In genomic region chr10:103966671-103967432, GRCh38 we compare ENCODE assay signal across 8 cellular contexts. TPM values are rescaled to one million over a fixed set of nuclear protein-coding genes. Genes with fewer than 3 reads are reported as not detected.
A peak's percentile ranks its signal among the peaks of the same experiment; 100 is the strongest.
DNase-seq lines count a peak whose midpoint lies in the region; ATAC-seq and TF ChIP-seq lines count a peak whose summit lies in the region.

SLK (plus strand) TSS chr10:103967140; CDS start chr10:103967746, 606 bp downstream.

- no peaks in the 10 kb centered on the region for H3K36me3 ChIP-seq in right lobe of liver

- ATAC-seq in GM19035 (IDR thresholded peaks at IDR 0.05; ENCODE audit: unreplicated experiment) = peak; percentile 81
- ATAC-seq in HG03280 (IDR thresholded peaks at IDR 0.05; ENCODE audit: unreplicated experiment) = peak; percentile 88
- ATAC-seq in right lobe of liver = peak; percentile 94 to 99 (median 98)

- TF ChIP-seq CTCF in right lobe of liver (IDR thresholded peaks at IDR 0.05) = no peak

- intact Hi-C loops in right lobe of liver (cut with DNase I) = no loop called here

- H3K4me3 ChIP-seq in right lobe of liver = peak within 1 kb of the TSS; percentile 81 to 84 (median 82)

- peak; percentile 95 for TF ChIP-seq POLR2A in right lobe of liver (IDR thresholded peaks at IDR 0.05)

- DNase-seq in Ammon's horn (ENCODE audit: low spot score) (peak; percentile 90), NCI-H748 treated with DMSO at 0.1 percent for 48 hours (lab: John Stamatoyannopoulos, UW) (peak; percentile 19), dermis microvascular lymphatic vessel endothelial cell (ENCODE audit: low read depth in 2 of 2) (peak; percentile 69 to 89), right lobe of liver (peak; percentile 87 to 91 (median 91))
- DNase-seq in activated CD4-positive, alpha-beta T cell treated with anti-CD3 and anti-CD28 coated beads, Interleukin-2, amount 50 U/mL, for 48 hours = peak; percentile 76 to 81
- peak; percentile 81 for DNase-seq in stimulated activated CD4-positive, alpha-beta T cell treated with anti-CD3 and anti-CD28 coated beads, Interleukin-4, amount 100 ng/mL, for 24 hours

- no peaks in the 10 kb centered on the region for H3K27me3 ChIP-seq in right lobe of liver

- no CpG with 5 or more reads among the region's 90 CpGs for WGBS in right lobe of liver (ENCODE audit: insufficient coverage, low coverage, low lambda C conversion rate, missing lambda C conversion rate)

- H3K9me3 ChIP-seq in right lobe of liver = no peaks in the 10 kb centered on the region

- H3K27ac ChIP-seq in right lobe of liver = peak within 1 kb of the TSS; percentile 91 to 94 (median 94)

- H3K4me1 ChIP-seq in right lobe of liver = peaks cover 0 to 19% (median 0%) of the 10 kb centered on the region in 4 donors

RNA-seq across cellular contexts. Expression of gene SLK, which starts in this region (rescaled TPM):
- total RNA-seq in dermis microvascular lymphatic vessel endothelial cell (39.3 and 44.5 TPM in 2 replicates), right lobe of liver (10 to 100 TPM in 5 of 6 experiments, 1 to 10 TPM in 1; 7.9 to 16.3 (median 13.0) TPM)

Comparison
In these comparisons a context has a peak if more than half of its experiments do, and no peak if none do; other contexts are left out.
1. Peak in every context shown above with its lines: DNase-seq, ATAC-seq, H3K4me3 ChIP-seq and H3K27ac ChIP-seq.
2. DNase-seq: peak in every context shown above with its lines; median percentile 91 in right lobe of liver; 90 in Ammon's horn; 81 in stimulated activated CD4-positive, alpha-beta T cell treated with anti-CD3 and anti-CD28 coated beads, Interleukin-4, amount 100 ng/mL, for 24 hours; 79 in dermis microvascular lymphatic vessel endothelial cell; 78 in activated CD4-positive, alpha-beta T cell treated with anti-CD3 and anti-CD28 coated beads, Interleukin-2, amount 50 U/mL, for 48 hours; 19 in NCI-H748 treated with DMSO at 0.1 percent for 48 hours.